In the genomic region with DNA sequence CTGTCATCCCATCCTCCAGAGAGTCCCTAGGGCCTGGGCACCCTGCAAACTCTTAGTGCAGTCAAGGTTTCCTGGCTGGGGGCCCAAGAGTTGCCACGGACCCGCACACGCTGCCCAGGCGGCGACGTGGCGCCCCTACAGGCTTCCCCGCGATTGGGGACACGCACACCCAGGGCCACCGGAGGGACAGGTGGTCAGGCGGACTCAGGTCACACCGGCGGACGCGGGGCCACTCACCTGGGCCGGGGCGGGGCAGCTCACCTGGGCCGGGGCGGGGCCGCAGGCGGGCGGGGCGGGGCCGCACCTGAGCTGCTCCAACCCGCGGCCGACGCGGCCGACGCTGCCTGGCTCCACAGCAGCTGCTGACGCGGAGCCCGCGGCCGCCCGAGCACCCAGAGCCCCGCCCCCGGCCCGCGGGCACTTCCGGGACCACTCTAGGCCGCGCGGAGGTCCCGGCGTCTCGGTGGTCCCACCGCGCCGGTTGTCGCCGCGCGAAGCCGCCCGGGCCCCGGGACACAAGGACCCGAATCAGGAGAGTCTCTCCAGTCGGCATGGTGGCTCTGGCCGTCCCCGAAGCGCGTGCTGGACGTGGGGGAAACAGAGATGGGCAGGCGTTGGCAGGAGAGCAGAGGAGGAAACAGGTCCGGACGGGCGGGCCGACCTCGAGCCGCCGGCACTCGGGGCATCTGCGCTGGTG, we compare ENCODE assay signal across 8 cellular contexts. TPM values are rescaled to one million over a fixed set of nuclear protein-coding genes. Genes with fewer than 3 reads are reported as not detected.
DNase-seq lines count a peak whose midpoint lies in the region; ATAC-seq and TF ChIP-seq lines count a peak whose summit lies in the region.

TSS of gene ZNF70 (minus strand) at position 369 of the 697 bp plus-strand sequence. CDS start 5,972 bp downstream, outside the sequence.

- TF ChIP-seq CTCF in glutamatergic neuron (IDR thresholded peaks at IDR 0.05; ENCODE audit: partially characterized antibody, unreplicated experiment), result no peak
- no peak for TF ChIP-seq CTCF in ovary (IDR thresholded peaks at IDR 0.05)

- DNase-seq in DMS79 (lab: John Stamatoyannopoulos, UW), result peak; percentile 33
- peak; percentile 73 for DNase-seq in M059J (ENCODE audit: low read depth)
- DNase-seq in SK-N-MC (ENCODE audit: low read depth, low spot score), result no peak
- DNase-seq in activated naive CD4-positive, alpha-beta T cell treated with anti-CD3 and anti-CD28 coated beads, Interleukin-2, amount 50 U/mL, for 16 hours, result peak; percentile 86
- DNase-seq in glutamatergic neuron, result peak; percentile 87
- peak; percentile 82 to 90 (median 85) for DNase-seq in ovary

- H3K27me3 ChIP-seq in ovary (no peaks in the 10 kb centered on the region), thymus (ENCODE audit: control insufficient read depth, insufficient read depth) (no peaks in the 10 kb centered on the region)

- H3K4me3 Mint-ChIP-seq in glutamatergic neuron (ENCODE audit: unreplicated experiment), result peak within 1 kb of the TSS; percentile 87

- peaks cover 4% of the 10 kb centered on the region for H3K4me1 ChIP-seq in ovary (ENCODE audit: insufficient read depth)
- H3K4me1 ChIP-seq in thymus (ENCODE audit: control insufficient read depth, insufficient read depth, low read length), result peaks cover 9% of the 10 kb centered on the region

- H3K9ac ChIP-seq in SK-N-MC (ENCODE audit: insufficient read length), result peak within 1 kb of the TSS; percentile 90

- no peaks in the 10 kb centered on the region for H3K36me3 Mint-ChIP-seq in glutamatergic neuron (ENCODE audit: unreplicated experiment)

- WGBS in ovary, 3 donors, result 0 to 1% (median 1%) methylated on average over 54 to 76 of the region's 76 CpGs
- under 1% methylated on average over 76 of the region's 76 CpGs for WGBS in thymus

- peak; percentile 70 for TF ChIP-seq POLR2A in ovary (IDR thresholded peaks at IDR 0.05)

- H3K36me3 ChIP-seq in SK-N-MC (ENCODE audit: insufficient read depth, low read length) (no peaks in the 10 kb centered on the region; the same call in 1 of the 2 replicates), ovary (no peaks in the 10 kb centered on the region), thymus (ENCODE audit: control insufficient read depth, insufficient read depth) (no peaks in the 10 kb centered on the region)

- H3K4me3 ChIP-seq in SK-N-MC (peak within 1 kb of the TSS; percentile 97), ovary (peak within 1 kb of the TSS; percentile 53), thymus (ENCODE audit: low read length) (peak within 1 kb of the TSS; percentile 84)

- intact Hi-C loops in ovary (cut with DNase I), result no loop called here

- peaks cover 9% of the 10 kb centered on the region for H3K9me3 Mint-ChIP-seq in glutamatergic neuron (ENCODE audit: unreplicated experiment)

- peak within 1 kb of the TSS; percentile 76 for H3K27ac Mint-ChIP-seq in glutamatergic neuron (ENCODE audit: unreplicated experiment)

- H3K9me3 ChIP-seq in SK-N-MC (ENCODE audit: low read depth, low read length) (no peaks in the 10 kb centered on the region), ovary (no peaks in the 10 kb centered on the region), thymus (ENCODE audit: control insufficient read depth) (no peaks in the 10 kb centered on the region)

- peak; percentile 72 for ATAC-seq in GM21723 (IDR thresholded peaks at IDR 0.05; ENCODE audit: unreplicated experiment)

- H3K27ac ChIP-seq in SK-N-MC (peak within 1 kb of the TSS; percentile 77; the same call in 1 of the 2 replicates), ovary (peak within 1 kb of the TSS; percentile 49 to 58), thymus (ENCODE audit: low read depth) (peak within 1 kb of the TSS; percentile 91)

- peaks cover 10% of the 10 kb centered on the region for H3K27me3 Mint-ChIP-seq in glutamatergic neuron (ENCODE audit: unreplicated experiment)

- no peak for TF ChIP-seq EP300 in ovary (IDR thresholded peaks at IDR 0.05)

- H3K4me1 Mint-ChIP-seq in glutamatergic neuron (ENCODE audit: low read depth, unreplicated experiment), result peaks cover 2% of the 10 kb centered on the region

RNA-seq across cellular contexts. Expression of gene ZNF70, which starts in this region (rescaled TPM):
- total RNA-seq in M059J (2014; rRNA removed; shearing (Covaris generic)), result 2.6 and 2.7 TPM in 2 replicates
- total RNA-seq in glutamatergic neuron (ENCODE audit: unreplicated experiment) (9.0 TPM), ovary (10 to 100 TPM in 5 of 7 donors, 1 to 10 TPM in 2; 4.8 to 21.6 (median 17.8) TPM)
- polyA plus RNA-seq in ovary (1 to 10 TPM; 3.8 to 6.4 TPM), thymus (1.7 TPM)
